Comparison of ENCODE assay signal across 19 cellular contexts in genomic region chr10:133475821-133476640, GRCh38. TPM values are rescaled to one million over a fixed set of nuclear protein-coding genes. Genes with fewer than 3 reads are reported as not detected.
DNase-seq lines count a peak whose midpoint lies in the region; ATAC-seq and TF ChIP-seq lines count a peak whose summit lies in the region.
"Had no signal": no experiment of that assay in that cellular context is flagged by ENCODE, and none has a peak within 500 bp of the region (broad histone marks: within the 10 kb centered on the region; RNA-seq: fewer than 3 reads in every experiment).

No MANE protein-coding gene starts in this region.

- H3K9me3 ChIP-seq in MM.1S (replicated peaks; ENCODE audit: insufficient read depth, low read length) = no peaks in the 10 kb centered on the region
- H3K9me3 ChIP-seq: left lung had no signal

- no peaks in the 10 kb centered on the region for H4K20me1 ChIP-seq in MM.1S (ENCODE audit: insufficient read depth, low read length)

- H3K9ac ChIP-seq in MM.1S (ENCODE audit: low read length) = no peak overlapping the region

- H3K27ac Mint-ChIP-seq in activated naive CD8-positive, alpha-beta T cell treated with anti-CD3 and anti-CD28 coated beads, Interleukin-2, amount 50 U/mL, for 24 hours = no peak overlapping the region
- H3K27ac Mint-ChIP-seq in osteocyte (ENCODE audit: unreplicated experiment) = no peak overlapping the region
- H3K27ac Mint-ChIP-seq: activated naive CD8-positive, alpha-beta T cell; stimulated activated memory B cell treated with anti-CD40 and anti-IgM and Interleukin-4, amounts not matched to agents 10 μg/mL and 1 μg/mL and 100 μg/mL, for 72 hours had no signal

- H3K79me2 ChIP-seq in MM.1S (ENCODE audit: low read length) = no peaks in the 10 kb centered on the region

- no peak overlapping the region for H3K27ac ChIP-seq in MM.1S (ENCODE audit: low read length)
- H3K27ac ChIP-seq: left lung had no signal

- H3K4me3 Mint-ChIP-seq in activated T-cell treated with anti-CD3 and anti-CD28 coated beads, Interleukin-2, amount 50 U/mL, for 4 hours = no peak overlapping the region
- no peak overlapping the region for H3K4me3 Mint-ChIP-seq in activated naive CD8-positive, alpha-beta T cell treated with anti-CD3 and anti-CD28 coated beads, Interleukin-2, amount 50 U/mL, for 24 hours
- H3K4me3 Mint-ChIP-seq in osteocyte (ENCODE audit: unreplicated experiment) = no peak overlapping the region
- H3K4me3 Mint-ChIP-seq: activated naive CD8-positive, alpha-beta T cell; stimulated activated memory B cell treated with anti-CD40 and anti-IgM and Interleukin-4, amounts not matched to agents 10 μg/mL and 1 μg/mL and 100 μg/mL, for 72 hours had no signal

- no peaks in the 10 kb centered on the region for H3K27me3 Mint-ChIP-seq in activated T-cell treated with anti-CD3 and anti-CD28 coated beads, Interleukin-2, amount 50 U/mL, for 4 hours (ENCODE audit: low read depth)
- H3K27me3 Mint-ChIP-seq in activated naive CD8-positive, alpha-beta T cell treated with anti-CD3 and anti-CD28 coated beads, Interleukin-2, amount 50 U/mL, for 24 hours = no peaks in the 10 kb centered on the region
- H3K27me3 Mint-ChIP-seq in osteocyte (ENCODE audit: unreplicated experiment) = no peaks in the 10 kb centered on the region
- H3K27me3 Mint-ChIP-seq: activated naive CD8-positive, alpha-beta T cell; stimulated activated memory B cell treated with anti-CD40 and anti-IgM and Interleukin-4, amounts not matched to agents 10 μg/mL and 1 μg/mL and 100 μg/mL, for 72 hours had no signal

- no peaks in the 10 kb centered on the region for H3K9me3 Mint-ChIP-seq in activated T-cell treated with anti-CD3 and anti-CD28 coated beads, Interleukin-2, amount 50 U/mL, for 4 hours
- H3K9me3 Mint-ChIP-seq in activated naive CD8-positive, alpha-beta T cell treated with anti-CD3 and anti-CD28 coated beads, Interleukin-2, amount 50 U/mL, for 24 hours = no peaks in the 10 kb centered on the region
- peaks cover 4% of the 10 kb centered on the region for H3K9me3 Mint-ChIP-seq in osteocyte (ENCODE audit: unreplicated experiment)

- no peak for DNase-seq in activated T-cell treated with anti-CD3 and anti-CD28 coated beads, Interleukin-2, amount 50 U/mL, for 4 hours
- no peak for DNase-seq in activated T-cell treated with anti-CD3 and anti-CD28 coated beads for 4 hours
- peak; percentile 7 for DNase-seq in HEK293T (ENCODE audit: extremely low spot score)
- no peak for DNase-seq in activated naive CD8-positive, alpha-beta T cell treated with anti-CD3 and anti-CD28 coated beads, Interleukin-2, amount 50 U/mL, for 24 hours
- DNase-seq in osteocyte (ENCODE audit: extremely low spot score, unreplicated experiment) = peak; percentile 78
- no peak for DNase-seq in activated CD4-positive, CD25-positive, alpha-beta regulatory T cell (lab: John Stamatoyannopoulos, UW)
- no peak for DNase-seq in MM.1S
- DNase-seq: effector CD4-positive, alpha-beta T cell; GDM1; KBM-7; NCI-H1436; NCI-H226; SHP77 treated with DMSO at 0.1 percent for 48 hours had no signal

- TF ChIP-seq CTCF in osteocyte (IDR thresholded peaks at IDR 0.05) (no peak), MM.1S (IDR thresholded peaks at IDR 0.05; ENCODE audit: low read length) (no peak)

- ATAC-seq in activated T-cell treated with anti-CD3 and anti-CD28 coated beads, Interleukin-2, amount 50 U/mL, for 4 hours = peak; percentile 21 to 30
- ATAC-seq in activated naive CD8-positive, alpha-beta T cell treated with anti-CD3 and anti-CD28 coated beads, Interleukin-2, amount 50 U/mL, for 24 hours = peak; percentile 53
- no peak for ATAC-seq in GM19035 (IDR thresholded peaks at IDR 0.05; ENCODE audit: unreplicated experiment)
- ATAC-seq: left lung; stimulated activated memory B cell treated with anti-CD40 and anti-IgM and Interleukin-4, amounts not matched to agents 10 μg/mL and 1 μg/mL and 100 μg/mL, for 72 hours had no signal

- no peak overlapping the region for H3K4me2 ChIP-seq in MM.1S (ENCODE audit: low read depth, low read length)

- H3K36me3 ChIP-seq in MM.1S (replicated peaks; ENCODE audit: insufficient read depth, low read length) = no peaks in the 10 kb centered on the region
- H3K36me3 ChIP-seq: left lung had no signal

- no peaks in the 10 kb centered on the region for H3K4me1 ChIP-seq in MM.1S (ENCODE audit: low read length)
- H3K4me1 ChIP-seq: left lung had no signal

- H3K4me3 ChIP-seq in MM.1S (ENCODE audit: low read length) = no peak overlapping the region
- H3K4me3 ChIP-seq: left lung, skin epidermis had no signal

- no peaks in the 10 kb centered on the region for H3F3A ChIP-seq in MM.1S (ENCODE audit: insufficient read depth, low read length)

- peaks cover 28% of the 10 kb centered on the region for H3K4me1 Mint-ChIP-seq in activated T-cell treated with anti-CD3 and anti-CD28 coated beads, Interleukin-2, amount 50 U/mL, for 4 hours (ENCODE audit: low read depth)
- H3K4me1 Mint-ChIP-seq in activated naive CD8-positive, alpha-beta T cell treated with anti-CD3 and anti-CD28 coated beads, Interleukin-2, amount 50 U/mL, for 24 hours = peaks cover 24% of the 10 kb centered on the region
- no peaks in the 10 kb centered on the region for H3K4me1 Mint-ChIP-seq in osteocyte (ENCODE audit: unreplicated experiment)

- POLR2A ChIA-PET in HEK293T (lab: Yijun Ruan, JAX) = no interaction called here

- H3K9me2 ChIP-seq in MM.1S (replicated peaks; ENCODE audit: insufficient read depth, low read length) = no peaks in the 10 kb centered on the region

- peaks cover 3% of the 10 kb centered on the region for H3K36me3 Mint-ChIP-seq in activated T-cell treated with anti-CD3 and anti-CD28 coated beads, Interleukin-2, amount 50 U/mL, for 4 hours (ENCODE audit: insufficient read depth)
- H3K36me3 Mint-ChIP-seq in activated naive CD8-positive, alpha-beta T cell treated with anti-CD3 and anti-CD28 coated beads, Interleukin-2, amount 50 U/mL, for 24 hours (ENCODE audit: low read depth) = no peaks in the 10 kb centered on the region
- H3K36me3 Mint-ChIP-seq in osteocyte (ENCODE audit: unreplicated experiment) = no peaks in the 10 kb centered on the region
- H3K36me3 Mint-ChIP-seq: activated naive CD8-positive, alpha-beta T cell; stimulated activated memory B cell treated with anti-CD40 and anti-IgM and Interleukin-4, amounts not matched to agents 10 μg/mL and 1 μg/mL and 100 μg/mL, for 72 hours had no signal

- H2AFZ ChIP-seq in MM.1S (ENCODE audit: low read length) = no peak overlapping the region

- no peaks in the 10 kb centered on the region; the same call in 1 of the 2 replicates for H3K27me3 ChIP-seq in MM.1S (replicated peaks; ENCODE audit: insufficient read depth, low read length)
- H3K27me3 ChIP-seq: left lung had no signal

- CTCF ChIA-PET in HEK293T (lab: Yijun Ruan, JAX) = no interaction called here

TF ChIP-seq in HEK293T, 16 proteins besides CTCF, POLR2A, EP300 and RAD21:
- TF ChIP-seq BHLHE40 (IDR thresholded peaks at IDR 0.05; ENCODE audit: borderline replicate concordance) (no peak), FOXM1 (IDR thresholded peaks at IDR 0.05; ENCODE audit: borderline replicate concordance) (no peak), SUZ12 (IDR thresholded peaks at IDR 0.05) (no peak), NFRKB (IDR thresholded peaks at IDR 0.05) (no peak), CTBP1 (IDR thresholded peaks at IDR 0.05; ENCODE audit: borderline replicate concordance) (no peak), ELF4 (IDR thresholded peaks at IDR 0.05) (no peak), TARDBP (IDR thresholded peaks at IDR 0.05) (no peak), SP1 (IDR thresholded peaks at IDR 0.05) (no peak), FOXA1 (IDR thresholded peaks at IDR 0.05) (no peak), HDGF (IDR thresholded peaks at IDR 0.05; ENCODE audit: borderline replicate concordance) (no peak), ZNF384 (IDR thresholded peaks at IDR 0.05) (no peak), LEF1 (IDR thresholded peaks at IDR 0.05; ENCODE audit: borderline replicate concordance) (no peak), PKNOX1 (IDR thresholded peaks at IDR 0.05) (no peak), FOXK2 (IDR thresholded peaks at IDR 0.05) (no peak), ARNT (IDR thresholded peaks at IDR 0.05) (no peak), L3MBTL2 (conservative IDR thresholded peaks at IDR 0.05) (no peak)
TF ChIP-seq in HEK293T: peak in this region for 0.

RNA-seq across cellular contexts. Expression of gene SCART1, which starts 22.3 kb away (rescaled TPM):
- 1 to 10 TPM; 1.1 to 1.8 (median 1.8) TPM for total RNA-seq in activated T-cell treated with anti-CD3 and anti-CD28 coated beads, Interleukin-2, amount 50 U/mL, for 4 hours
- 3.2 and 4.8 TPM in 2 replicates for total RNA-seq in osteocyte

RNA-seq across cellular contexts. Expression of gene CYP2E1, which starts 51.1 kb away (rescaled TPM):
- total RNA-seq in activated T-cell treated with anti-CD3 and anti-CD28 coated beads, Interleukin-2, amount 50 U/mL, for 4 hours = 1 to 10 TPM in 2 of 3 donors, under 1 TPM in 1; 0.69 to 1.1 (median 1.0) TPM
- 2.2 and 3.1 TPM in 2 replicates for total RNA-seq in osteocyte

RNA-seq across cellular contexts. Expression of gene SPRN, which starts 51.6 kb away (rescaled TPM):
- not detected for total RNA-seq in activated T-cell treated with anti-CD3 and anti-CD28 coated beads, Interleukin-2, amount 50 U/mL, for 4 hours
- 2.2 and 2.7 TPM in 2 replicates for total RNA-seq in osteocyte
- total RNA-seq: bronchial epithelial cell had no signal

Comparison
In these comparisons a context has a peak if more than half of its experiments do, and no peak if none do; other contexts are left out.
1. DNase-seq: peak in HEK293T (single experiment) and osteocyte (single experiment); none in activated T-cell treated with anti-CD3 and anti-CD28 coated beads, Interleukin-2, amount 50 U/mL, for 4 hours (single experiment), activated T-cell treated with anti-CD3 and anti-CD28 coated beads for 4 hours (single experiment), activated naive CD8-positive, alpha-beta T cell treated with anti-CD3 and anti-CD28 coated beads, Interleukin-2, amount 50 U/mL, for 24 hours (single experiment), activated CD4-positive, CD25-positive, alpha-beta regulatory T cell (0 of 4) and MM.1S (single experiment).